ENCODE assay signal across 18 cellular contexts in genomic region chr15:71325461-71325860, GRCh38.
A peak's percentile ranks its signal among the peaks of the same experiment; 100 is the strongest.
DNase-seq lines count a peak whose midpoint lies in the region; ATAC-seq, FAIRE-seq and TF ChIP-seq lines count a peak whose summit lies in the region.
"Had no signal": no experiment of that assay in that cellular context is flagged by ENCODE, and none has a peak within 500 bp of the region (broad histone marks: within the 10 kb centered on the region; RNA-seq: fewer than 3 reads in every experiment).

No MANE protein-coding gene starts in this region.

- RAD21 ChIA-PET in HCT116 (lab: Charles Lee; ENCODE audit: low non-redundant PET in 1 of 2, low total read pairs in 2 of 2, uncharacterized antibody in 2 of 2, unreplicated experiment in 2 of 2): no interaction called here

- H4K20me1 ChIP-seq in HCT116 (ENCODE audit: insufficient read depth): no peaks in the 10 kb centered on the region

- no peak for TF ChIP-seq EP300 in A549 (IDR thresholded peaks at IDR 0.05)

- DNase-seq in A549 (ENCODE audit: low read depth in 1 of 2, low spot score in 1 of 2) (no peak), HCT116 (ENCODE audit: low read depth, low spot score) (no peak), amniotic epithelial cell (ENCODE audit: low read depth) (peak; percentile 44), fibroblast of pulmonary artery (ENCODE audit: low read depth) (peak; percentile 33), T-helper 9 cell (no peak), NCI-H146 treated with DMSO at 0.1 percent for 48 hours (lab: John Stamatoyannopoulos, UW; ENCODE audit: unreplicated experiment) (no peak)
- DNase-seq: activated naive CD4-positive, alpha-beta T cell treated with anti-CD3 and anti-CD28 coated beads for 36 hours; activated T-cell treated with anti-CD3 and anti-CD28 coated beads for 4 hours; foreskin keratinocyte; GF-D8; NCI-H1105 treated with DMSO at 0.1 percent for 48 hours; stimulated activated naive CD8-positive, alpha-beta T cell treated with anti-CD3 and anti-CD28 coated beads, Interleukin-15, amount 100 ng/mL, for 72 hours had no signal

- H3K27me3 ChIP-seq in HCT116 (ENCODE audit: insufficient read depth, low read length): no peaks in the 10 kb centered on the region
- H3K27me3 ChIP-seq: foreskin keratinocyte, neutrophil, right atrium auricular region had no signal

- H3K4me1 ChIP-seq in A549 (peaks cover 14% of the 10 kb centered on the region; the same call in 1 of the 3 replicates), HCT116 (ENCODE audit: control insufficient read depth in 1 of 2, insufficient read depth in 2 of 2, low read length in 2 of 2) (peaks cover 23 to 37% of the 10 kb centered on the region in 2 experiments)

- no peaks in the 10 kb centered on the region for H3K79me2 ChIP-seq in HCT116 (ENCODE audit: insufficient read depth, low read length)

- FAIRE-seq in A549 (lab: Jason Lieb, UNC): no peak
- FAIRE-seq: H54, TTC549 had no signal

- TF ChIP-seq CTCF in A549 (IDR thresholded peaks at IDR 0.05) (no peak), HCT116 (IDR thresholded peaks at IDR 0.05 in 2 of 3, conservative IDR thresholded peaks at IDR 0.05 in 1 of 3; ENCODE audit: borderline replicate concordance in 1 of 3, insufficient read depth in 1 of 3, low read depth in 2 of 3, low read length in 2 of 3) (no peak), fibroblast of pulmonary artery (IDR thresholded peaks at IDR 0.05; ENCODE audit: low read length, missing control alignments) (no peak)

- no TSS peak for BruUV-seq in HCT116 (replicated peaks; lab: Mats Ljungman, UMichigan)

- H2AFZ ChIP-seq in HCT116 (ENCODE audit: low read depth, low read length, poor library complexity, severe bottlenecking): no peak overlapping the region

- CTCF ChIA-PET in A549 (lab: Yijun Ruan, JAX): interaction anchor here (1.4 kb wide), 1 partner anchor 33 kb away, joined by 3 read pairs; no protein-coding TSS in a partner anchor
- CTCF ChIA-PET in HCT116 (lab: Charles Lee): no interaction called here

- H3K9ac ChIP-seq in HCT116 (ENCODE audit: low read length): no peak overlapping the region

- WGBS in A549 (ENCODE audit: missing lambda C conversion rate): 32% methylated on average over 1 of the region's 1 CpG

- no peak overlapping the region for H3K4me2 ChIP-seq in A549
- H3K4me2 ChIP-seq in HCT116 (ENCODE audit: low read length): peak overlapping the region; percentile 7

- no peaks in the 10 kb centered on the region for H3K36me3 ChIP-seq in HCT116 (ENCODE audit: control insufficient read depth in 1 of 2, insufficient read depth in 2 of 2, low read length in 2 of 2)
- H3K36me3 ChIP-seq: neutrophil, right atrium auricular region had no signal

- no peak for TF ChIP-seq RAD21 in A549 (conservative IDR thresholded peaks at IDR 0.05 in 1 of 2, IDR thresholded peaks at IDR 0.05 in 1 of 2)
- no peak for TF ChIP-seq RAD21 in HCT116 (IDR thresholded peaks at IDR 0.05; ENCODE audit: low read depth)

- no peaks in the 10 kb centered on the region for H3K9me2 ChIP-seq in HCT116 (ENCODE audit: insufficient read depth)

- TF ChIP-seq POLR2A in A549 (IDR thresholded peaks at IDR 0.05; ENCODE audit: low read length) (no peak), HCT116 (IDR thresholded peaks at IDR 0.05; ENCODE audit: borderline replicate concordance, extremely low read depth, insufficient read depth, insufficient read length) (no peak)

- ATAC-seq in A549 (no peak), HCT116 (no peak), GM18909 (IDR thresholded peaks at IDR 0.05; ENCODE audit: poor library complexity, unreplicated experiment) (no peak), GM18517 (IDR thresholded peaks at IDR 0.05; ENCODE audit: unreplicated experiment) (no peak)
- ATAC-seq: foreskin keratinocyte; stimulated activated naive CD8-positive, alpha-beta T cell treated with anti-CD3 and anti-CD28 coated beads, Interleukin-15, amount 100 ng/mL, for 72 hours had no signal

- H3K27ac ChIP-seq in A549: peak overlapping the region in 1 of 2 experiments; percentile 16; a peak in 1 of 6 replicates
- peak overlapping the region; percentile 15; the same call in 1 of the 2 replicates for H3K27ac ChIP-seq in HCT116 (ENCODE audit: low read depth, low read length)
- H3K27ac ChIP-seq: foreskin keratinocyte, neutrophil, right atrium auricular region had no signal

- intact Hi-C loops in HCT116 (cut with micrococcal nuclease): no loop called here

- H3K4me3 ChIP-seq in A549 (no peak overlapping the region), HCT116 (replicated peaks in 1 of 2; ENCODE audit: low read depth in 1 of 2, low read length in 2 of 2) (no peak overlapping the region), fibroblast of pulmonary artery (replicated peaks; ENCODE audit: low read depth, low read length) (no peak overlapping the region)
- H3K4me3 ChIP-seq: right atrium auricular region had no signal

- H3K9me3 ChIP-seq in A549 (no peaks in the 10 kb centered on the region), HCT116 (ENCODE audit: control insufficient read depth in 1 of 2, insufficient read depth in 1 of 2, low read depth in 1 of 2, low read length in 2 of 2) (no peaks in the 10 kb centered on the region)
- H3K9me3 ChIP-seq: neutrophil, right atrium auricular region had no signal

- POLR2A ChIA-PET in A549 (lab: Yijun Ruan, JAX) (no interaction called here), HCT116 (lab: Charles Lee) (interaction anchor here (1.0 kb wide), 1 partner anchor 30 kb away, joined by 3 read pairs; no protein-coding TSS in a partner anchor)

TF ChIP-seq in A549, 52 proteins besides CTCF, POLR2A, EP300 and RAD21:
- 0 out of 2 replicates have a peak, but pooled peaks have one; percentile 16 for TF ChIP-seq TP53 (CRISPR knock-in tag; IDR thresholded peaks at IDR 0.05)
- no peak for TF ChIP-seq CHD2 (IDR thresholded peaks at IDR 0.05; ENCODE audit: low read length, partially characterized antibody)
- TF ChIP-seq CBX8 (IDR thresholded peaks at IDR 0.05): no peak
- TF ChIP-seq BHLHE40 (IDR thresholded peaks at IDR 0.05; ENCODE audit: low read depth, low read length): no peak
- no peak for TF ChIP-seq SREBF2 (IDR thresholded peaks at IDR 0.05)
- no peak for TF ChIP-seq CHD4 (IDR thresholded peaks at IDR 0.05; ENCODE audit: borderline replicate concordance)

TF ChIP-seq in HCT116, 20 proteins besides CTCF, POLR2A, EP300 and RAD21:
- no peak for TF ChIP-seq YY1 (IDR thresholded peaks at IDR 0.05; ENCODE audit: extremely low read depth, insufficient replicate concordance, low read depth, low read length)
- TF ChIP-seq JUND (IDR thresholded peaks at IDR 0.05): no peak
- no peak for TF ChIP-seq CEBPB (IDR thresholded peaks at IDR 0.05; ENCODE audit: low read depth)

Comparison
In these comparisons a context has a peak if more than half of its experiments do, and no peak if none do; other contexts are left out.
1. DNase-seq: peak in amniotic epithelial cell (single experiment) and fibroblast of pulmonary artery (single experiment); none in A549 (0 of 2), HCT116 (single experiment), T-helper 9 cell (single experiment) and NCI-H146 treated with DMSO at 0.1 percent for 48 hours (single experiment).